In the genomic region with DNA sequence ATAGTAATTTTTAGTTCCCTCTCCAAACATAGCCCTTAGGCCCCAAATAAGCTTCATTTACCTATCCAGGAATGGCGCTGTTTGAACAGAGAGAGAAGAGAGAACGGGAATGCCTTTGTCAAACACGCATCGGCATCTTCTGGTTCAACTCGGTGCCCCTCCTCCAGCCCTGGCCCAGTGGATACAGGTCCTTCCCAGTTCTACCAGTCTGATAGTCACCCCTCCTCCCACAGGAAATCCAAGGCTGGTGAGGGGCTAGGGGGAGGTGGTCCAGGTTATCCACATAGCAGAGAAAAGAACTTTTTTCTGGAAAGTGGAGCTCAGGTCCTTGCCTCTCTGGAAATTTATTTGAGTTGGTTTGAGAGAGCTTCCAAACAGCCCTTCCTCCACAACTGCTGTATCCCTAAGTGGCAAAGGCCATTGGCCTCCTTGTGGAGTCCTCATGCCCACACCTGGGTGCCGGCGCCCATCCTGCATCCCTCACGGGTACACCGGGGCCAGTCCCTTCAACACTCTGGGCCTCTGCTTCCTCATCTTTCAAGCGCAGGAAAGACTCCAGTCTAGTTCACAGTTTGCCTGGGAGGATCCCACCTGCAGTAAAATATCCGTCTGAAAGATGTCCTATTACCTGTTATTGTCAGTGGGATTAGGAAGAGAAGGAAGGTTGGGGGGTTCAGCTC, we compare ENCODE assay signal across 15 cellular contexts.
DNase-seq lines count a peak whose midpoint lies in the region; ATAC-seq, FAIRE-seq and TF ChIP-seq lines count a peak whose summit lies in the region.
"Had no signal": no experiment of that assay in that cellular context is flagged by ENCODE, and none has a peak within 500 bp of the region (broad histone marks: within the 10 kb centered on the region; RNA-seq: fewer than 3 reads in every experiment).

No MANE protein-coding gene starts in this region.

- ATAC-seq in Right ventricle myocardium superior (ENCODE audit: poor library complexity) (no peak), T-helper 17 cell (no peak), memory B cell (ENCODE audit: low read depth) (no peak)
- no peak for ATAC-seq in activated T-helper 17 cell treated with anti-CD3 and anti-CD28 coated beads, Interleukin-2, amount 50 U/mL, for 72 hours (replicated peaks)
- ATAC-seq: A549, HCT116 had no signal

- H3K27ac Mint-ChIP-seq in T-helper 17 cell (peak overlapping the region; percentile 53), memory B cell (peak overlapping the region; percentile 60)
- peak overlapping the region; percentile 50 for H3K27ac Mint-ChIP-seq in activated T-helper 17 cell treated with anti-CD3 and anti-CD28 coated beads, Interleukin-2, amount 50 U/mL, for 72 hours

- 96 to 99% (median 97%) methylated on average over 11 of the region's 11 CpGs for WGBS in small intestine, 3 donors

- no peak for TF ChIP-seq CTCF in right atrium auricular region (IDR thresholded peaks at IDR 0.05)

- H3K4me1 ChIP-seq in right atrium auricular region, result no peaks in the 10 kb centered on the region
- H3K4me1 ChIP-seq in small intestine (ENCODE audit: control insufficient read depth in 2 of 2, insufficient read depth in 1 of 2, low read depth in 1 of 2, low read length in 1 of 2), result no peaks in the 10 kb centered on the region
- H3K4me1 ChIP-seq: A549 had no signal

- peaks cover 0 to 16% of the 10 kb centered on the region in 2 donors for H3K9me3 ChIP-seq in right atrium auricular region
- H3K9me3 ChIP-seq in T-helper 17 cell (ENCODE audit: control insufficient read depth, low read length, poor library complexity, severe bottlenecking), result peaks cover 14% of the 10 kb centered on the region
- no peaks in the 10 kb centered on the region for H3K9me3 ChIP-seq in small intestine (ENCODE audit: control insufficient read depth, low read depth)

- H3K27ac ChIP-seq in right atrium auricular region (no peak overlapping the region), small intestine (ENCODE audit: low read depth in 1 of 2, low read length in 1 of 2) (no peak overlapping the region)
- H3K27ac ChIP-seq: A549, GM23248 had no signal

- DNase-seq in right atrium auricular region (ENCODE audit: low spot score), result peak; percentile 36
- no peak for DNase-seq in Right ventricle myocardium superior
- DNase-seq in T-helper 17 cell, result no peak
- no peak for DNase-seq in memory B cell (ENCODE audit: low spot score in 2 of 2)
- no peak for DNase-seq in GM03348 (ENCODE audit: low spot score)
- DNase-seq in small intestine, result no peak
- DNase-seq: DMS53, GF-D8, GM23248 had no signal

- H3K27me3 ChIP-seq in right atrium auricular region (no peaks in the 10 kb centered on the region), small intestine (ENCODE audit: control insufficient read depth in 2 of 2, insufficient read depth in 2 of 2, low read length in 2 of 2) (no peaks in the 10 kb centered on the region)

- no peak for FAIRE-seq in small intestine (lab: Jason Lieb, UNC)
- FAIRE-seq: A549, GM18507, H54 had no signal

- H3K27me3 Mint-ChIP-seq in T-helper 17 cell (no peaks in the 10 kb centered on the region), memory B cell (no peaks in the 10 kb centered on the region)
- no peaks in the 10 kb centered on the region for H3K27me3 Mint-ChIP-seq in activated T-helper 17 cell treated with anti-CD3 and anti-CD28 coated beads, Interleukin-2, amount 50 U/mL, for 72 hours

- no peak overlapping the region for H3K4me3 Mint-ChIP-seq in T-helper 17 cell
- no peak overlapping the region for H3K4me3 Mint-ChIP-seq in activated T-helper 17 cell treated with anti-CD3 and anti-CD28 coated beads, Interleukin-2, amount 50 U/mL, for 72 hours
- no peak overlapping the region for H3K4me3 Mint-ChIP-seq in memory B cell
- H3K4me3 Mint-ChIP-seq: CD14-positive monocyte had no signal

- H3K4me1 Mint-ChIP-seq in T-helper 17 cell, result peaks cover 19% of the 10 kb centered on the region
- H3K4me1 Mint-ChIP-seq in activated T-helper 17 cell treated with anti-CD3 and anti-CD28 coated beads, Interleukin-2, amount 50 U/mL, for 72 hours, result peaks cover 30% of the 10 kb centered on the region
- H3K4me1 Mint-ChIP-seq in memory B cell, result peaks cover 9% of the 10 kb centered on the region
- H3K4me1 Mint-ChIP-seq: CD14-positive monocyte had no signal

- H3K9me3 Mint-ChIP-seq in activated T-helper 17 cell treated with anti-CD3 and anti-CD28 coated beads, Interleukin-2, amount 50 U/mL, for 72 hours, result no peaks in the 10 kb centered on the region
- H3K9me3 Mint-ChIP-seq in memory B cell, result peaks cover 4% of the 10 kb centered on the region

- H3K36me3 ChIP-seq in right atrium auricular region, result peaks cover 65% of the 10 kb centered on the region
- H3K36me3 ChIP-seq in small intestine (ENCODE audit: control insufficient read depth in 2 of 2, insufficient read depth in 2 of 2, low read length in 2 of 2), result no peaks in the 10 kb centered on the region

- intact Hi-C loops in Right ventricle myocardium superior (cut with DNase I), result no loop called here

- peaks cover 27% of the 10 kb centered on the region for H3K36me3 Mint-ChIP-seq in T-helper 17 cell (ENCODE audit: low read depth)
- peaks cover 87% of the 10 kb centered on the region for H3K36me3 Mint-ChIP-seq in activated T-helper 17 cell treated with anti-CD3 and anti-CD28 coated beads, Interleukin-2, amount 50 U/mL, for 72 hours (ENCODE audit: low read depth)
- peaks cover 81% of the 10 kb centered on the region for H3K36me3 Mint-ChIP-seq in memory B cell

- H3K4me3 ChIP-seq in right atrium auricular region, result no peak overlapping the region
- no peak overlapping the region for H3K4me3 ChIP-seq in small intestine (ENCODE audit: low read depth in 1 of 2, low read length in 2 of 2)
- H3K4me3 ChIP-seq: A549, GM23248 had no signal
